In the genomic region with DNA sequence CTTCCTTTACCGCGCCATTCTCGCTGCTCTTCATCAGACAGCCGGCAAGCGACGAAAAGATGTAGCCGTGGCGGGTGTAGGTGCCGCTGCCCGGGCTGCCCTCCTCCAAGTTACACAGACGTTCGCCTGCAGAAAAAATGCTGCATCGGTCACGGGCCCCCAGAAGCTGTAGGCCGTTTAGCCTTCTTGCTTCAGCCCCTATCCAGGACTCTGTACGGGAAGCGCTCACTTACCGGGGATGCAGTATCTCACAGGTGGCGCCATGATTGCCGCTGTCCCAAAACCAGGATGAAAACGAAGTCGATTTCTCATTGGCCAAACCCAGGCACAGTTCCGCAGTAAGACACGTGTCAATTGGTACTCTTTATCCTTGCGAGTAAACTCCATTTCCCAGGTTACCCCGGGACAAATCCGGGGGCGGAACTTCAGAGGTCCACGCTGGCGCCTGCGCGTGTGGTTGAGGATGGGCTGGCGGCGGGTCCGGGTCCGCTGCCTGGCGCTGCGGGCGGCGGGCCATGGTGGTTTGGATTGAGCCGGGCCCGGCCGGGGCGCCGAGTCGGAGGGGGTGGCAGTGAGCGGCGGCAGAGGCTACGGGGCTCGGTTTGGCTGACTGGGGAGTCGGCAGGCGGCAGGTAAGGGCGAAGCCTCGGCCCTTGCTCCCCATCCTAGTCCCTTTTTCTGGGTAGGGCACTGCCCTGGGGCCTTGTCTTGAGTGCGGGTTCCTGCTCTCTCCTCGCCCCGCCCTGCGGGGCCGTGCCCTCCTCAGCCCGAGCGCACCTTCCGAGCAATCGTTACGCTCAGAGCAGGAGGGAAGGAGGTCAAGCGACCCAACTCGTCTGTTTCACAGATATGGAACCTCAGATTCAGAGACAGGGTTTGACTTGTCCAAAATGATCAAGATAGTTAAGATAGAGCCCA, we compare ENCODE assay signal across 1 cellular context.
A peak's percentile ranks its signal among the peaks of the same experiment; 100 is the strongest.
TF ChIP-seq lines count a peak whose summit lies in the region.

A gene with protein sequence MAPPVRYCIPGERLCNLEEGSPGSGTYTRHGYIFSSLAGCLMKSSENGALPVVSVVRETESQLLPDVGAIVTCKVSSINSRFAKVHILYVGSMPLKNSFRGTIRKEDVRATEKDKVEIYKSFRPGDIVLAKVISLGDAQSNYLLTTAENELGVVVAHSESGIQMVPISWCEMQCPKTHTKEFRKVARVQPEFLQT (minus strand): TSS at position 285 of the 918 bp plus-strand sequence. CDS start 21 bp downstream, at position 264.
A gene (plus strand): TSS at position 454 of the 918 bp plus-strand sequence. CDS start 5,501 bp downstream, outside the sequence.

TF ChIP-seq in H1, 55 proteins besides CTCF, POLR2A, EP300 and RAD21 (continues in another document):
- TF ChIP-seq RBBP5 (IDR thresholded peaks at IDR 0.05; ENCODE audit: borderline replicate concordance, low read depth, low read length), result peak; percentile 68; the same call in 1 of the 2 replicates
- TF ChIP-seq MAFK (IDR thresholded peaks at IDR 0.05; ENCODE audit: low read depth, low read length), result no peak
- TF ChIP-seq RNF2 (IDR thresholded peaks at IDR 0.05; ENCODE audit: borderline replicate concordance, low read depth, low read length, missing control alignments, poor library complexity, severe bottlenecking), result no peak
- TF ChIP-seq CBX8 (IDR thresholded peaks at IDR 0.05; ENCODE audit: borderline replicate concordance, low read depth, low read length), result no peak
- TF ChIP-seq GTF2F1 (IDR thresholded peaks at IDR 0.05; ENCODE audit: borderline replicate concordance, low read depth, low read length), result peak; percentile 33; the same call in 1 of the 2 replicates
- no peak for TF ChIP-seq TCF12 (IDR thresholded peaks at IDR 0.05; ENCODE audit: low read depth, low read length)
- TF ChIP-seq RFX5 (IDR thresholded peaks at IDR 0.05; ENCODE audit: borderline replicate concordance, low read depth, low read length), result no peak
- peak in 1 of 2 experiments; percentile 97; a peak in 2 of 4 replicates for TF ChIP-seq HDAC2 (IDR thresholded peaks at IDR 0.05; ENCODE audit: borderline replicate concordance in 1 of 2, low read depth in 2 of 2, low read length in 2 of 2)
- no peak for TF ChIP-seq SAP30 (IDR thresholded peaks at IDR 0.05; ENCODE audit: insufficient read depth, insufficient replicate concordance, low read length)
- TF ChIP-seq BRCA1 (IDR thresholded peaks at IDR 0.05; ENCODE audit: low read depth, low read length), result no peak
- TF ChIP-seq SP4 (IDR thresholded peaks at IDR 0.05; ENCODE audit: low read length), result no peak
- peak; percentile 25; the same call in 1 of the 2 replicates for TF ChIP-seq KDM1A (IDR thresholded peaks at IDR 0.05; ENCODE audit: borderline replicate concordance, low read length)
- TF ChIP-seq SUZ12 (IDR thresholded peaks at IDR 0.05; ENCODE audit: low read length), result no peak
- peak; percentile 63 for TF ChIP-seq TBP (IDR thresholded peaks at IDR 0.05; ENCODE audit: low read depth, low read length)
- no peak for TF ChIP-seq TEAD4 (IDR thresholded peaks at IDR 0.05; ENCODE audit: low read depth, low read length)
- TF ChIP-seq HDAC6 (IDR thresholded peaks at IDR 0.05; ENCODE audit: low read depth, low read length), result no peak
- TF ChIP-seq RXRA (IDR thresholded peaks at IDR 0.05; ENCODE audit: insufficient read depth, low read depth, low read length), result no peak
- peak; percentile 5 to 81; a peak in 1 of 4 replicates for TF ChIP-seq SIN3A (conservative IDR thresholded peaks at IDR 0.05 in 1 of 2, IDR thresholded peaks at IDR 0.05 in 1 of 2; ENCODE audit: low read depth in 1 of 2, low read length in 2 of 2)
- TF ChIP-seq CEBPB (IDR thresholded peaks at IDR 0.05; ENCODE audit: low read depth, low read length), result no peak
- peak; percentile 75 for TF ChIP-seq POLR2AphosphoS5 (IDR thresholded peaks at IDR 0.05; ENCODE audit: low read depth, low read length)
- peak; percentile 97 for TF ChIP-seq SP1 (IDR thresholded peaks at IDR 0.05; ENCODE audit: low read depth, low read length)
- TF ChIP-seq, protein P1, sequence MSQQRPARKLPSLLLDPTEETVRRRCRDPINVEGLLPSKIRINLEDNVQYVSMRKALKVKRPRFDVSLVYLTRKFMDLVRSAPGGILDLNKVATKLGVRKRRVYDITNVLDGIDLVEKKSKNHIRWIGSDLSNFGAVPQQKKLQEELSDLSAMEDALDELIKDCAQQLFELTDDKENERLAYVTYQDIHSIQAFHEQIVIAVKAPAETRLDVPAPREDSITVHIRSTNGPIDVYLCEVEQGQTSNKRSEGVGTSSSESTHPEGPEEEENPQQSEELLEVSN (IDR thresholded peaks at IDR 0.05), result no peak; the same call in 1 of the 2 replicates
- TF ChIP-seq YY1 (IDR thresholded peaks at IDR 0.05; ENCODE audit: low read depth, low read length), result peak; percentile 94
- no peak for TF ChIP-seq CBX5 (IDR thresholded peaks at IDR 0.05; ENCODE audit: low read depth, low read length)
- TF ChIP-seq NANOG (IDR thresholded peaks at IDR 0.05; ENCODE audit: insufficient read depth, low read depth, low read length, poor library complexity, severe bottlenecking), result no peak
- TF ChIP-seq, protein P2, sequence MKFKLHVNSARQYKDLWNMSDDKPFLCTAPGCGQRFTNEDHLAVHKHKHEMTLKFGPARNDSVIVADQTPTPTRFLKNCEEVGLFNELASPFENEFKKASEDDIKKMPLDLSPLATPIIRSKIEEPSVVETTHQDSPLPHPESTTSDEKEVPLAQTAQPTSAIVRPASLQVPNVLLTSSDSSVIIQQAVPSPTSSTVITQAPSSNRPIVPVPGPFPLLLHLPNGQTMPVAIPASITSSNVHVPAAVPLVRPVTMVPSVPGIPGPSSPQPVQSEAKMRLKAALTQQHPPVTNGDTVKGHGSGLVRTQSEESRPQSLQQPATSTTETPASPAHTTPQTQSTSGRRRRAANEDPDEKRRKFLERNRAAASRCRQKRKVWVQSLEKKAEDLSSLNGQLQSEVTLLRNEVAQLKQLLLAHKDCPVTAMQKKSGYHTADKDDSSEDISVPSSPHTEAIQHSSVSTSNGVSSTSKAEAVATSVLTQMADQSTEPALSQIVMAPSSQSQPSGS (IDR thresholded peaks at IDR 0.05; ENCODE audit: low read length), result 0 out of 2 replicates have a peak, but pooled peaks have one; percentile 14
- TF ChIP-seq JUN (IDR thresholded peaks at IDR 0.05; ENCODE audit: low read depth, low read length), result no peak
- peak; percentile 27 for TF ChIP-seq CREB1 (IDR thresholded peaks at IDR 0.05)
- peak; percentile 70; the same call in 1 of the 2 replicates for TF ChIP-seq CHD2 (IDR thresholded peaks at IDR 0.05; ENCODE audit: low read length)
- TF ChIP-seq, protein P3, sequence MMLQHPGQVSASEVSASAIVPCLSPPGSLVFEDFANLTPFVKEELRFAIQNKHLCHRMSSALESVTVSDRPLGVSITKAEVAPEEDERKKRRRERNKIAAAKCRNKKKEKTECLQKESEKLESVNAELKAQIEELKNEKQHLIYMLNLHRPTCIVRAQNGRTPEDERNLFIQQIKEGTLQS (IDR thresholded peaks at IDR 0.05; ENCODE audit: insufficient read depth, low read depth, low read length), result no peak
- TF ChIP-seq, protein P4, sequence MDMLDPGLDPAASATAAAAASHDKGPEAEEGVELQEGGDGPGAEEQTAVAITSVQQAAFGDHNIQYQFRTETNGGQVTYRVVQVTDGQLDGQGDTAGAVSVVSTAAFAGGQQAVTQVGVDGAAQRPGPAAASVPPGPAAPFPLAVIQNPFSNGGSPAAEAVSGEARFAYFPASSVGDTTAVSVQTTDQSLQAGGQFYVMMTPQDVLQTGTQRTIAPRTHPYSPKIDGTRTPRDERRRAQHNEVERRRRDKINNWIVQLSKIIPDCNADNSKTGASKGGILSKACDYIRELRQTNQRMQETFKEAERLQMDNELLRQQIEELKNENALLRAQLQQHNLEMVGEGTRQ (IDR thresholded peaks at IDR 0.05; ENCODE audit: low read length), result peak; percentile 46
- TF ChIP-seq POU5F1 (IDR thresholded peaks at IDR 0.05; ENCODE audit: low read depth, low read length), result no peak
- TF ChIP-seq GABPA (IDR thresholded peaks at IDR 0.05; ENCODE audit: borderline replicate concordance, insufficient read depth, low read length), result no peak
- no peak for TF ChIP-seq SP2 (IDR thresholded peaks at IDR 0.05; ENCODE audit: low read length)
- no peak for TF ChIP-seq CTBP2 (IDR thresholded peaks at IDR 0.05; ENCODE audit: borderline replicate concordance, insufficient read depth, insufficient read length, low read length)
- TF ChIP-seq EGR1 (IDR thresholded peaks at IDR 0.05; ENCODE audit: borderline replicate concordance, low read depth, low read length), result peak; percentile 99
- TF ChIP-seq PHF8 (conservative IDR thresholded peaks at IDR 0.05; ENCODE audit: low read depth, low read length), result peak; percentile 100
- no peak for TF ChIP-seq BCL11A (IDR thresholded peaks at IDR 0.05; ENCODE audit: low read depth in 2 of 2, low read length in 2 of 2)
- TF ChIP-seq, protein P5, sequence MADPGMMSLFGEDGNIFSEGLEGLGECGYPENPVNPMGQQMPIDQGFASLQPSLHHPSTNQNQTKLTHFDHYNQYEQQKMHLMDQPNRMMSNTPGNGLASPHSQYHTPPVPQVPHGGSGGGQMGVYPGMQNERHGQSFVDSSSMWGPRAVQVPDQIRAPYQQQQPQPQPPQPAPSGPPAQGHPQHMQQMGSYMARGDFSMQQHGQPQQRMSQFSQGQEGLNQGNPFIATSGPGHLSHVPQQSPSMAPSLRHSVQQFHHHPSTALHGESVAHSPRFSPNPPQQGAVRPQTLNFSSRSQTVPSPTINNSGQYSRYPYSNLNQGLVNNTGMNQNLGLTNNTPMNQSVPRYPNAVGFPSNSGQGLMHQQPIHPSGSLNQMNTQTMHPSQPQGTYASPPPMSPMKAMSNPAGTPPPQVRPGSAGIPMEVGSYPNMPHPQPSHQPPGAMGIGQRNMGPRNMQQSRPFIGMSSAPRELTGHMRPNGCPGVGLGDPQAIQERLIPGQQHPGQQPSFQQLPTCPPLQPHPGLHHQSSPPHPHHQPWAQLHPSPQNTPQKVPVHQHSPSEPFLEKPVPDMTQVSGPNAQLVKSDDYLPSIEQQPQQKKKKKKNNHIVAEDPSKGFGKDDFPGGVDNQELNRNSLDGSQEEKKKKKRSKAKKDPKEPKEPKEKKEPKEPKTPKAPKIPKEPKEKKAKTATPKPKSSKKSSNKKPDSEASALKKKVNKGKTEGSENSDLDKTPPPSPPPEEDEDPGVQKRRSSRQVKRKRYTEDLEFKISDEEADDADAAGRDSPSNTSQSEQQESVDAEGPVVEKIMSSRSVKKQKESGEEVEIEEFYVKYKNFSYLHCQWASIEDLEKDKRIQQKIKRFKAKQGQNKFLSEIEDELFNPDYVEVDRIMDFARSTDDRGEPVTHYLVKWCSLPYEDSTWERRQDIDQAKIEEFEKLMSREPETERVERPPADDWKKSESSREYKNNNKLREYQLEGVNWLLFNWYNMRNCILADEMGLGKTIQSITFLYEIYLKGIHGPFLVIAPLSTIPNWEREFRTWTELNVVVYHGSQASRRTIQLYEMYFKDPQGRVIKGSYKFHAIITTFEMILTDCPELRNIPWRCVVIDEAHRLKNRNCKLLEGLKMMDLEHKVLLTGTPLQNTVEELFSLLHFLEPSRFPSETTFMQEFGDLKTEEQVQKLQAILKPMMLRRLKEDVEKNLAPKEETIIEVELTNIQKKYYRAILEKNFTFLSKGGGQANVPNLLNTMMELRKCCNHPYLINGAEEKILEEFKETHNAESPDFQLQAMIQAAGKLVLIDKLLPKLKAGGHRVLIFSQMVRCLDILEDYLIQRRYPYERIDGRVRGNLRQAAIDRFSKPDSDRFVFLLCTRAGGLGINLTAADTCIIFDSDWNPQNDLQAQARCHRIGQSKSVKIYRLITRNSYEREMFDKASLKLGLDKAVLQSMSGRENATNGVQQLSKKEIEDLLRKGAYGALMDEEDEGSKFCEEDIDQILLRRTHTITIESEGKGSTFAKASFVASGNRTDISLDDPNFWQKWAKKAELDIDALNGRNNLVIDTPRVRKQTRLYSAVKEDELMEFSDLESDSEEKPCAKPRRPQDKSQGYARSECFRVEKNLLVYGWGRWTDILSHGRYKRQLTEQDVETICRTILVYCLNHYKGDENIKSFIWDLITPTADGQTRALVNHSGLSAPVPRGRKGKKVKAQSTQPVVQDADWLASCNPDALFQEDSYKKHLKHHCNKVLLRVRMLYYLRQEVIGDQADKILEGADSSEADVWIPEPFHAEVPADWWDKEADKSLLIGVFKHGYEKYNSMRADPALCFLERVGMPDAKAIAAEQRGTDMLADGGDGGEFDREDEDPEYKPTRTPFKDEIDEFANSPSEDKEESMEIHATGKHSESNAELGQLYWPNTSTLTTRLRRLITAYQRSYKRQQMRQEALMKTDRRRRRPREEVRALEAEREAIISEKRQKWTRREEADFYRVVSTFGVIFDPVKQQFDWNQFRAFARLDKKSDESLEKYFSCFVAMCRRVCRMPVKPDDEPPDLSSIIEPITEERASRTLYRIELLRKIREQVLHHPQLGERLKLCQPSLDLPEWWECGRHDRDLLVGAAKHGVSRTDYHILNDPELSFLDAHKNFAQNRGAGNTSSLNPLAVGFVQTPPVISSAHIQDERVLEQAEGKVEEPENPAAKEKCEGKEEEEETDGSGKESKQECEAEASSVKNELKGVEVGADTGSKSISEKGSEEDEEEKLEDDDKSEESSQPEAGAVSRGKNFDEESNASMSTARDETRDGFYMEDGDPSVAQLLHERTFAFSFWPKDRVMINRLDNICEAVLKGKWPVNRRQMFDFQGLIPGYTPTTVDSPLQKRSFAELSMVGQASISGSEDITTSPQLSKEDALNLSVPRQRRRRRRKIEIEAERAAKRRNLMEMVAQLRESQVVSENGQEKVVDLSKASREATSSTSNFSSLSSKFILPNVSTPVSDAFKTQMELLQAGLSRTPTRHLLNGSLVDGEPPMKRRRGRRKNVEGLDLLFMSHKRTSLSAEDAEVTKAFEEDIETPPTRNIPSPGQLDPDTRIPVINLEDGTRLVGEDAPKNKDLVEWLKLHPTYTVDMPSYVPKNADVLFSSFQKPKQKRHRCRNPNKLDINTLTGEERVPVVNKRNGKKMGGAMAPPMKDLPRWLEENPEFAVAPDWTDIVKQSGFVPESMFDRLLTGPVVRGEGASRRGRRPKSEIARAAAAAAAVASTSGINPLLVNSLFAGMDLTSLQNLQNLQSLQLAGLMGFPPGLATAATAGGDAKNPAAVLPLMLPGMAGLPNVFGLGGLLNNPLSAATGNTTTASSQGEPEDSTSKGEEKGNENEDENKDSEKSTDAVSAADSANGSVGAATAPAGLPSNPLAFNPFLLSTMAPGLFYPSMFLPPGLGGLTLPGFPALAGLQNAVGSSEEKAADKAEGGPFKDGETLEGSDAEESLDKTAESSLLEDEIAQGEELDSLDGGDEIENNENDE (IDR thresholded peaks at IDR 0.05; ENCODE audit: insufficient replicate concordance, low read length), result no peak
- no peak for TF ChIP-seq JUND (IDR thresholded peaks at IDR 0.05; ENCODE audit: low read length)
- no peak for TF ChIP-seq CHD1 (IDR thresholded peaks at IDR 0.05; ENCODE audit: low read depth, low read length)
- no peak for TF ChIP-seq EZH2 (IDR thresholded peaks at IDR 0.05; ENCODE audit: low read depth, low read length, severe bottlenecking)
- peak; percentile 76 for TF ChIP-seq SIX5 (IDR thresholded peaks at IDR 0.05; ENCODE audit: low read depth, low read length)
- TF ChIP-seq ASH2L (IDR thresholded peaks at IDR 0.05; ENCODE audit: low read length), result peak; percentile 77
- no peak for TF ChIP-seq SIRT6 (IDR thresholded peaks at IDR 0.05; ENCODE audit: low read length)
- no peak for TF ChIP-seq BACH1 (IDR thresholded peaks at IDR 0.05; ENCODE audit: low read length)
- peak; percentile 37 for TF ChIP-seq TAF7 (optimal IDR thresholded peaks at IDR 0.05; ENCODE audit: borderline replicate concordance, low read depth, low read length)
- peak; percentile 75 for TF ChIP-seq KDM4A (IDR thresholded peaks at IDR 0.05; ENCODE audit: low read depth, low read length, severe bottlenecking)
- no peak for TF ChIP-seq ZNF274 (IDR thresholded peaks at IDR 0.05; ENCODE audit: borderline replicate concordance, extremely low read depth, low read length)
- peak; percentile 88 for TF ChIP-seq KDM5A (IDR thresholded peaks at IDR 0.05; ENCODE audit: low read length)
- TF ChIP-seq SRF (IDR thresholded peaks at IDR 0.05; ENCODE audit: low read depth, low read length), result no peak
